Comparison of ENCODE assay signal across 23 cellular contexts in the genomic region with DNA sequence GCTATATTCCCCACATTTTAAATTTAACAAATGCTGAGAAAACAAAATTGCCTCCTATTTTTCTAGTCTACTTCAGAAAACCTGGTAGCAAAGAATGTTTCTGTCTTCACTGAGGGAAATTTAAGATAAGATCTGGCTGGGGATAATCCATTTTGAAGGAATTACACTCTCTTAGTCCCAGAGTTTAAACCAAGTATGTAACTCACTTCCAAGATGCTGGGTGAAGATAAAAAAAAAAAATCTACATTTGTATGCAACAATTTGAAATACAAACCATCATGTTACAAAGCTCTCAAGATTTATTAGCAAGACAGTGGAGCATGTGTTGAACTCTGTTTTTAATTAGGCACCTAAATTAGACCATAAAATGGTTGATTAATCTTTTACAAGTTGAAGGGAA. TPM values are rescaled to one million over a fixed set of nuclear protein-coding genes. Genes with fewer than 3 reads are reported as not detected.
DNase-seq lines count a peak whose midpoint lies in the region; ATAC-seq and TF ChIP-seq lines count a peak whose summit lies in the region.
"Had no signal": no experiment of that assay in that cellular context is flagged by ENCODE, and none has a peak within 500 bp of the region (broad histone marks: within the 10 kb centered on the region; RNA-seq: fewer than 3 reads in every experiment).

No MANE protein-coding gene starts in this region.

- TF ChIP-seq POLR2A in breast epithelium (IDR thresholded peaks at IDR 0.05) (no peak), right lobe of liver (IDR thresholded peaks at IDR 0.05) (no peak), gastrocnemius medialis (IDR thresholded peaks at IDR 0.05) (no peak)

- BruUV-seq in MCF 10A (replicated peaks; lab: Mats Ljungman, UMichigan) = no TSS peak

- H3K9me3 ChIP-seq in breast epithelium (no peaks in the 10 kb centered on the region), adipocyte (ENCODE audit: control insufficient read depth, low read length) (no peaks in the 10 kb centered on the region), right lobe of liver (no peaks in the 10 kb centered on the region), gastrocnemius medialis (no peaks in the 10 kb centered on the region), lower lobe of right lung (no peaks in the 10 kb centered on the region)
- H3K9me3 ChIP-seq: neutrophil, tibial artery had no signal

- TF ChIP-seq CTCF in MCF 10A (IDR thresholded peaks at IDR 0.05; ENCODE audit: unreplicated experiment) = no peak
- no peak for TF ChIP-seq CTCF in breast epithelium (IDR thresholded peaks at IDR 0.05)
- no peak for TF ChIP-seq CTCF in right lobe of liver (IDR thresholded peaks at IDR 0.05)
- no peak for TF ChIP-seq CTCF in gastrocnemius medialis (IDR thresholded peaks at IDR 0.05 in 4 of 5, conservative IDR thresholded peaks at IDR 0.05 in 1 of 5)
- TF ChIP-seq CTCF in lower lobe of right lung (IDR thresholded peaks at IDR 0.05) = no peak

- peak overlapping the region; percentile 75 for H3K9ac ChIP-seq in adipocyte (ENCODE audit: low read length)

- H3K4me3 ChIP-seq in breast epithelium (no peak overlapping the region), adipocyte (ENCODE audit: low read length) (peak overlapping the region; percentile 73), right lobe of liver (no peak overlapping the region), gastrocnemius medialis (no peak overlapping the region), lower lobe of right lung (no peak overlapping the region)
- H3K4me3 ChIP-seq: tibial artery had no signal

- H3K4me1 Mint-ChIP-seq in MCF 10A (ENCODE audit: insufficient read depth, unreplicated experiment) = peaks cover 23% of the 10 kb centered on the region

- no peaks in the 10 kb centered on the region for H3K36me3 Mint-ChIP-seq in MCF 10A (ENCODE audit: insufficient read depth, unreplicated experiment)

- H3K36me3 ChIP-seq in breast epithelium (no peaks in the 10 kb centered on the region), adipocyte (ENCODE audit: control insufficient read depth, insufficient read depth, low read length, severe bottlenecking) (no peaks in the 10 kb centered on the region), right lobe of liver (no peaks in the 10 kb centered on the region), gastrocnemius medialis (no peaks in the 10 kb centered on the region), lower lobe of right lung (no peaks in the 10 kb centered on the region)
- H3K36me3 ChIP-seq: neutrophil, tibial artery had no signal

- H3K9me3 Mint-ChIP-seq in MCF 10A (ENCODE audit: unreplicated experiment) = no peaks in the 10 kb centered on the region
- H3K9me3 Mint-ChIP-seq: CD8-positive, alpha-beta memory T cell; stimulated activated naive B cell treated with anti-CD40 and anti-IgM and Interleukin-4, amounts not matched to agents 10 μg/mL and 1 μg/mL and 100 μg/mL, for 72 hours had no signal

- in situ Hi-C loops in gastrocnemius medialis (cut with MboI; ENCODE audit: low sequenced_read_pairs in 4 of 4) = loop anchor here in 3 of 4 donors (5.0 to 25.0 kb wide), 4 partner anchors 712 to 969 kb away; no protein-coding TSS in a partner anchor

- CTCF ChIA-PET in MCF 10A (lab: Yijun Ruan, JAX) = interaction anchor here (0.6 to 1.5 kb wide), 8 partner anchors 12 to 1277 kb away, joined by 3 to 7 read pairs (median 3); no protein-coding TSS in a partner anchor

- H3K4me3 Mint-ChIP-seq in MCF 10A (ENCODE audit: unreplicated experiment) = no peak overlapping the region
- H3K4me3 Mint-ChIP-seq: stimulated activated naive B cell treated with anti-CD40 and anti-IgM and Interleukin-4, amounts not matched to agents 10 μg/mL and 1 μg/mL and 100 μg/mL, for 72 hours had no signal

- H3K27ac ChIP-seq in breast epithelium (no peak overlapping the region), right lobe of liver (peak overlapping the region in 2 of 3 donors; percentile 47 to 93), gastrocnemius medialis (no peak overlapping the region), lower lobe of right lung (no peak overlapping the region)
- H3K27ac ChIP-seq: neutrophil, tibial artery had no signal

- H3K27me3 ChIP-seq in breast epithelium (peaks cover 2 to 10% of the 10 kb centered on the region in 2 donors), adipocyte (replicated peaks; ENCODE audit: control insufficient read depth, insufficient read depth, low read length) (no peaks in the 10 kb centered on the region), right lobe of liver (no peaks in the 10 kb centered on the region), gastrocnemius medialis (peaks cover 30 to 79% (median 65%) of the 10 kb centered on the region in 3 donors), lower lobe of right lung (ENCODE audit: low read depth) (peaks cover 71% of the 10 kb centered on the region)

- POLR2A ChIA-PET in MCF 10A (lab: Yijun Ruan, JAX) = interaction anchor here (0.6 to 1.5 kb wide), 8 partner anchors 25 to 1006 kb away, joined by 3 to 4 read pairs (median 3); no protein-coding TSS in a partner anchor

- intact Hi-C loops in MCF 10A (cut with micrococcal nuclease) (loop anchor here (1.0 to 10.0 kb wide), 4 partner anchors 498 to 1192 kb away; no protein-coding TSS in a partner anchor), breast epithelium (cut with DNase I; ENCODE audit: low total_unique reads) (loop anchor here (10.0 kb wide), 1 partner anchor 702 kb away; a partner anchor contains a TSS), right lobe of liver (cut with DNase I) (no loop called here), gastrocnemius medialis (cut with DNase I; ENCODE audit: low total_unique reads) (no loop called here), lower lobe of right lung (cut with DNase I) (loop anchor here (10.0 kb wide), 1 partner anchor 712 kb away; no protein-coding TSS in a partner anchor)

- peaks cover 0 to 2% of the 10 kb centered on the region in 2 donors for H3K4me1 ChIP-seq in breast epithelium
- H3K4me1 ChIP-seq in adipocyte (ENCODE audit: control insufficient read depth, insufficient read depth, low read length) = peaks cover 67% of the 10 kb centered on the region
- H3K4me1 ChIP-seq in right lobe of liver = peaks cover 0 to 40% (median 20%) of the 10 kb centered on the region in 4 donors
- peaks cover 20 to 22% of the 10 kb centered on the region in 2 donors for H3K4me1 ChIP-seq in gastrocnemius medialis
- H3K4me1 ChIP-seq in lower lobe of right lung = peaks cover 39% of the 10 kb centered on the region

- DNase-seq in MCF 10A (ENCODE audit: unreplicated experiment) (no peak), breast epithelium (ENCODE audit: low spot score in 2 of 2) (no peak), adipocyte (ENCODE audit: low read depth) (peak; percentile 46), right lobe of liver (no peak), gastrocnemius medialis (no peak), activated gamma-delta T cell (lab: John Stamatoyannopoulos, UW) (no peak), lower lobe of right lung (no peak)
- DNase-seq: activated CD4-positive, alpha-beta T cell treated with anti-CD3 and anti-CD28 coated beads for 1 hour; amniotic stem cell; CD8-positive, alpha-beta memory T cell; DMS79; GOT3; kidney glomerular epithelial cell; mesendoderm; NCI-H2029; NCI-H510A; Right ventricle myocardium superior; stimulated activated CD4-positive, alpha-beta T cell treated with anti-CD3 and anti-CD28 coated beads, Interleukin-15, amount 100 ng/mL, for 24 hours; stimulated activated naive B cell treated with anti-CD40 and anti-IgM and Interleukin-4, amounts not matched to agents 10 μg/mL and 1 μg/mL and 100 μg/mL, for 72 hours; T1000; tibial artery had no signal

- ATAC-seq in right lobe of liver = no peak
- no peak for ATAC-seq in gastrocnemius medialis
- no peak for ATAC-seq in HG02571 (IDR thresholded peaks at IDR 0.05; ENCODE audit: unreplicated experiment)
- ATAC-seq in lower lobe of right lung = no peak
- ATAC-seq: stimulated activated naive B cell treated with anti-CD40 and anti-IgM and Interleukin-4, amounts not matched to agents 10 μg/mL and 1 μg/mL and 100 μg/mL, for 72 hours had no signal

- H3K27me3 Mint-ChIP-seq in MCF 10A (ENCODE audit: insufficient read depth, unreplicated experiment) = no peaks in the 10 kb centered on the region

- H3K27ac Mint-ChIP-seq in MCF 10A (ENCODE audit: low read depth, unreplicated experiment) = peak overlapping the region; percentile 19
- H3K27ac Mint-ChIP-seq: stimulated activated naive B cell treated with anti-CD40 and anti-IgM and Interleukin-4, amounts not matched to agents 10 μg/mL and 1 μg/mL and 100 μg/mL, for 72 hours had no signal

RNA-seq across cellular contexts. Expression of a gene that starts 5.7 kb away (rescaled TPM):
- total RNA-seq in MCF 10A (2022) (3.4 and 3.8 TPM in 2 replicates), breast epithelium (1 to 10 TPM in 2 of 3 donors, under 1 TPM in 1; 0.96 to 3.6 (median 2.8) TPM), right lobe of liver (10 to 100 TPM; 22.5 to 36.6 (median 28.2) TPM), gastrocnemius medialis (1 to 10 TPM in 2 of 4 donors, under 1 TPM in 2; 0.10 to 4.0 (median 0.82) TPM), lower lobe of right lung (3.4 TPM)

Comparison
In these comparisons a context has a peak if more than half of its experiments do, and no peak if none do; other contexts are left out.
1. H3K27ac ChIP-seq: peak in right lobe of liver (2 of 3); none in breast epithelium (0 of 2), gastrocnemius medialis (0 of 4) and lower lobe of right lung (single experiment).
2. intact Hi-C loops: an anchor here in MCF 10A (1.0 to 10.0 kb wide), breast epithelium (10.0 kb wide) and lower lobe of right lung (10.0 kb wide); none called in right lobe of liver and gastrocnemius medialis.